ENCODE assay signal across 12 cellular contexts in genomic region chr13:49112782-49113525, GRCh38.
DNase-seq lines count a peak whose midpoint lies in the region; ATAC-seq and TF ChIP-seq lines count a peak whose summit lies in the region.
"Had no signal": no experiment of that assay in that cellular context is flagged by ENCODE, and none has a peak within 500 bp of the region (broad histone marks: within the 10 kb centered on the region; RNA-seq: fewer than 3 reads in every experiment).

No MANE protein-coding gene starts in this region.

- CTCF ChIA-PET in activated CD4-positive, alpha-beta T cell treated with anti-CD3 and anti-CD28 coated beads for 36 hours (lab: Charles Lee) = interaction anchor here (0.6 to 2.0 kb wide), 3 partner anchors 17 to 138 kb away, joined by 3 to 7 read pairs (median 3); partner anchors contain the start of gene FNDC3A
- CTCF ChIA-PET in activated CD8-positive, alpha-beta T cell treated with anti-CD3 and anti-CD28 coated beads, Interleukin-2, amount 10 ng/mL, durations not matched to agents 7 days and 5 days (lab: Charles Lee) = interaction anchor here (1.0 to 1.7 kb wide), 3 partner anchors 8 to 33 kb away, joined by 3 to 5 read pairs (median 3); no protein-coding TSS in a partner anchor

- peak overlapping the region; percentile 55 for H3K4me3 Mint-ChIP-seq in activated CD4-positive, alpha-beta T cell treated with anti-CD3 and anti-CD28 coated beads for 36 hours
- H3K4me3 Mint-ChIP-seq in activated CD8-positive, alpha-beta T cell treated with anti-CD3 and anti-CD28 coated beads, Interleukin-2, amount 10 ng/mL, durations not matched to agents 7 days and 5 days = peak overlapping the region; percentile 39

- no peaks in the 10 kb centered on the region for H3K27me3 Mint-ChIP-seq in activated CD4-positive, alpha-beta T cell treated with anti-CD3 and anti-CD28 coated beads for 36 hours
- H3K27me3 Mint-ChIP-seq in activated CD8-positive, alpha-beta T cell treated with anti-CD3 and anti-CD28 coated beads, Interleukin-2, amount 10 ng/mL, durations not matched to agents 7 days and 5 days (ENCODE audit: low read depth) = no peaks in the 10 kb centered on the region

- ATAC-seq in activated CD4-positive, alpha-beta T cell treated with anti-CD3 and anti-CD28 coated beads for 36 hours = no peak
- ATAC-seq in activated CD8-positive, alpha-beta T cell treated with anti-CD3 and anti-CD28 coated beads, Interleukin-2, amount 10 ng/mL, durations not matched to agents 7 days and 5 days = no peak
- ATAC-seq: heart right ventricle had no signal

- peak overlapping the region; percentile 73 for H3K9ac ChIP-seq in skeletal muscle satellite cell (ENCODE audit: low read depth, low read length)

- intact Hi-C loops in activated CD4-positive, alpha-beta T cell treated with anti-CD3 and anti-CD28 coated beads for 36 hours (cut with DNase I, micrococcal nuclease) = loop anchor here (5.0 kb wide), 3 partner anchors 136 to 329 kb away; partner anchors contain the start of genes CAB39L (in 1 of the 2), FNDC3A (in 1 of the 2) and SETDB2 (in 1 of the 2)

- no peaks in the 10 kb centered on the region for H3K27me3 ChIP-seq in iPS DF 6.9 (ENCODE audit: control insufficient read depth, insufficient read depth, low read length)
- H3K27me3 ChIP-seq in skeletal muscle satellite cell (ENCODE audit: control insufficient read depth, insufficient read depth, low read length) = no peaks in the 10 kb centered on the region
- H3K27me3 ChIP-seq in right atrium auricular region = no peaks in the 10 kb centered on the region
- H3K27me3 ChIP-seq: heart right ventricle had no signal

- no CpG with 5 or more reads among the region's 5 CpGs for WGBS in iPS DF 6.9 (ENCODE audit: insufficient coverage, insufficient read length)

- H3K27ac ChIP-seq in iPS DF 6.9 (ENCODE audit: low read length) (no peak overlapping the region), right atrium auricular region (no peak overlapping the region)

- H3K36me3 ChIP-seq in iPS DF 6.9 (ENCODE audit: control insufficient read depth, insufficient read depth, low read length) (no peaks in the 10 kb centered on the region; the same call in 1 of the 2 replicates), skeletal muscle satellite cell (ENCODE audit: insufficient read depth, low read length) (peaks cover 26% of the 10 kb centered on the region), right atrium auricular region (peaks cover 22% of the 10 kb centered on the region)

- peaks cover 22% of the 10 kb centered on the region for H3K36me3 Mint-ChIP-seq in activated CD4-positive, alpha-beta T cell treated with anti-CD3 and anti-CD28 coated beads for 36 hours (ENCODE audit: low read depth)
- H3K36me3 Mint-ChIP-seq in activated CD8-positive, alpha-beta T cell treated with anti-CD3 and anti-CD28 coated beads, Interleukin-2, amount 10 ng/mL, durations not matched to agents 7 days and 5 days (ENCODE audit: low read depth) = peaks cover 31% of the 10 kb centered on the region

- DNase-seq in activated CD4-positive, alpha-beta T cell treated with anti-CD3 and anti-CD28 coated beads for 36 hours = no peak
- DNase-seq in activated CD4-positive, alpha-beta T cell treated with anti-CD3 and anti-CD28 coated beads for 4 hours = no peak
- no peak for DNase-seq in activated CD8-positive, alpha-beta T cell treated with anti-CD3 and anti-CD28 coated beads, Interleukin-2, amount 10 ng/mL, durations not matched to agents 7 days and 5 days
- DNase-seq in iPS DF 6.9 (ENCODE audit: low read depth, low spot score) = peak; percentile 25
- no peak for DNase-seq in right atrium auricular region (ENCODE audit: low spot score)
- no peak for DNase-seq in COLO829 (ENCODE audit: low spot score)
- DNase-seq in NOMO-1 treated with DMSO at 0.1 percent for 48 hours (lab: John Stamatoyannopoulos, UW; ENCODE audit: unreplicated experiment) = no peak
- DNase-seq: activated effector memory CD4-positive, alpha-beta T cell treated with Interleukin-2 at 50 U/mL for 16 hours; heart right ventricle; NCI-H1092 treated with DMSO at 0.1 percent for 48 hours; SHP77 treated with DMSO at 0.1 percent for 48 hours had no signal

- H3K4me2 ChIP-seq in skeletal muscle satellite cell (ENCODE audit: low read length) = peak overlapping the region; percentile 84

- no peaks in the 10 kb centered on the region for H3K4me1 ChIP-seq in iPS DF 6.9 (ENCODE audit: control insufficient read depth, insufficient read depth, low read length)
- peaks cover 21% of the 10 kb centered on the region for H3K4me1 ChIP-seq in skeletal muscle satellite cell (ENCODE audit: control insufficient read depth, insufficient read depth, low read length)
- peaks cover 0 to 46% of the 10 kb centered on the region in 2 donors for H3K4me1 ChIP-seq in right atrium auricular region

- TF ChIP-seq CTCF in right atrium auricular region (IDR thresholded peaks at IDR 0.05) = no peak

- no peaks in the 10 kb centered on the region for H3K9me3 ChIP-seq in iPS DF 6.9 (ENCODE audit: control insufficient read depth, insufficient read depth, low read length)
- H3K9me3 ChIP-seq in skeletal muscle satellite cell (replicated peaks; ENCODE audit: low read length) = no peaks in the 10 kb centered on the region
- H3K9me3 ChIP-seq in right atrium auricular region = no peaks in the 10 kb centered on the region
- H3K9me3 ChIP-seq: heart right ventricle had no signal

- peaks cover 29% of the 10 kb centered on the region for H3K4me1 Mint-ChIP-seq in activated CD4-positive, alpha-beta T cell treated with anti-CD3 and anti-CD28 coated beads for 36 hours
- H3K4me1 Mint-ChIP-seq in activated CD8-positive, alpha-beta T cell treated with anti-CD3 and anti-CD28 coated beads, Interleukin-2, amount 10 ng/mL, durations not matched to agents 7 days and 5 days (ENCODE audit: low read depth) = peaks cover 25% of the 10 kb centered on the region

- no peaks in the 10 kb centered on the region for H3K9me3 Mint-ChIP-seq in activated CD4-positive, alpha-beta T cell treated with anti-CD3 and anti-CD28 coated beads for 36 hours (ENCODE audit: low read depth)
- H3K9me3 Mint-ChIP-seq in activated CD8-positive, alpha-beta T cell treated with anti-CD3 and anti-CD28 coated beads, Interleukin-2, amount 10 ng/mL, durations not matched to agents 7 days and 5 days (ENCODE audit: insufficient read depth) = no peaks in the 10 kb centered on the region

- H3K4me3 ChIP-seq in iPS DF 6.9 (ENCODE audit: low read length) (no peak overlapping the region; the same call in 1 of the 2 replicates), skeletal muscle satellite cell (ENCODE audit: low read length) (no peak overlapping the region), right atrium auricular region (no peak overlapping the region)

- peak overlapping the region; percentile 68 for H3K27ac Mint-ChIP-seq in activated CD4-positive, alpha-beta T cell treated with anti-CD3 and anti-CD28 coated beads for 36 hours
- H3K27ac Mint-ChIP-seq in activated CD8-positive, alpha-beta T cell treated with anti-CD3 and anti-CD28 coated beads, Interleukin-2, amount 10 ng/mL, durations not matched to agents 7 days and 5 days = peak overlapping the region; percentile 73

- POLR2A ChIA-PET in activated CD4-positive, alpha-beta T cell treated with anti-CD3 and anti-CD28 coated beads for 36 hours (lab: Charles Lee) = interaction anchor here (0.5 kb wide), 1 partner anchor 33 kb away, joined by 3 read pairs; no protein-coding TSS in a partner anchor
- POLR2A ChIA-PET in activated CD8-positive, alpha-beta T cell treated with anti-CD3 and anti-CD28 coated beads, Interleukin-2, amount 10 ng/mL, durations not matched to agents 7 days and 5 days (lab: Charles Lee) = interaction anchor here (0.6 to 3.7 kb wide), 2 partner anchors 137 to 239 kb away, joined by 3 to 14 read pairs; partner anchors contain the start of gene FNDC3A
